32 cellular contexts compared by ENCODE assay signal in genomic region chr4:42452823-42453222, GRCh38. TPM values are rescaled to one million over a fixed set of nuclear protein-coding genes. Genes with fewer than 3 reads are reported as not detected.
DNase-seq lines count a peak whose midpoint lies in the region; ATAC-seq and TF ChIP-seq lines count a peak whose summit lies in the region.
"Had no signal": no experiment of that assay in that cellular context is flagged by ENCODE, and none has a peak within 500 bp of the region (broad histone marks: within the 10 kb centered on the region; RNA-seq: fewer than 3 reads in every experiment).

No MANE protein-coding gene starts in this region.

- H3K79me2 ChIP-seq in hepatocyte, result no peaks in the 10 kb centered on the region

- peak overlapping the region; percentile 5 for H3K4me3 Mint-ChIP-seq in neural crest cell
- no peak overlapping the region for H3K4me3 Mint-ChIP-seq in activated T-helper 17 cell treated with anti-CD3 and anti-CD28 coated beads, Interleukin-2, amount 50 U/mL, for 72 hours
- H3K4me3 Mint-ChIP-seq: activated CD4-positive, alpha-beta T cell treated with anti-CD3 and anti-CD28 coated beads, Interleukin-2, amount 10 ng/mL, durations not matched to agents 7 days and 5 days; activated CD8-positive, alpha-beta memory T cell treated with anti-CD3 and anti-CD28 coated beads, Interleukin-2, amount 10 ng/mL, durations not matched to agents 7 days and 5 days; activated T-cell treated with anti-CD3 and anti-CD28 coated beads, Interleukin-2, amount 50 U/mL, for 72 hours; immature natural killer cell; stimulated activated memory B cell treated with anti-CD40 and anti-IgM and Interleukin-4, amounts not matched to agents 10 μg/mL and 1 μg/mL and 100 μg/mL, for 72 hours; T-helper 2 cell treated with Interferon-gamma antibody and Interleukin-4, amounts not matched to agents 5 μg/mL and 100 μg/mL, for 36 hours had no signal

- ATAC-seq in GM18508 (IDR thresholded peaks at IDR 0.05; ENCODE audit: insufficient read depth, unreplicated experiment) (peak; percentile 58), HG02943 (IDR thresholded peaks at IDR 0.05; ENCODE audit: low read depth, unreplicated experiment) (peak; percentile 70)
- ATAC-seq in activated T-helper 17 cell treated with anti-CD3 and anti-CD28 coated beads, Interleukin-2, amount 50 U/mL, for 72 hours (replicated peaks), result no peak
- ATAC-seq: activated CD8-positive, alpha-beta memory T cell treated with anti-CD3 and anti-CD28 coated beads, Interleukin-2, amount 10 ng/mL, durations not matched to agents 7 days and 5 days; activated T-cell treated with anti-CD3 and anti-CD28 coated beads, Interleukin-2, amount 50 U/mL, for 72 hours; lower lobe of right lung; SK-N-SH treated with all-trans-retinoic acid at 6 μM for 48 hours had no signal

- no peak for TF ChIP-seq POLR2A in prostate gland (IDR thresholded peaks at IDR 0.05)

- WGBS in hepatocyte (ENCODE audit: low lambda C conversion rate, missing lambda C conversion rate), result 50% methylated on average over 3 of the region's 3 CpGs
- 75% methylated on average over 3 of the region's 3 CpGs for WGBS in prostate gland

- H3K27ac ChIP-seq in hepatocyte (peak overlapping the region; percentile 25), prostate gland (no peak overlapping the region)
- H3K27ac ChIP-seq: BLaER1 treated with 17β-estradiol and CSF1 and Interleukin-3, amounts not matched to agents 10 nM and 100 nM; colonic mucosa; esophagus muscularis mucosa; HL-60; lower lobe of right lung; neutrophil had no signal

- H3K9me2 ChIP-seq in hepatocyte (replicated peaks; ENCODE audit: insufficient read depth), result no peaks in the 10 kb centered on the region

- DNase-seq in hepatocyte (ENCODE audit: low spot score) (no peak), neural crest cell (ENCODE audit: low read depth, low spot score) (peak; percentile 11), activated gamma-delta T cell (lab: John Stamatoyannopoulos, UW) (no peak), 8988T (no peak), prostate gland (ENCODE audit: low spot score) (no peak)
- DNase-seq: activated CD4-positive, alpha-beta T cell treated with anti-CD3 and anti-CD28 coated beads, Interleukin-2, amount 10 ng/mL, durations not matched to agents 7 days and 5 days; activated CD8-positive, alpha-beta memory T cell treated with anti-CD3 and anti-CD28 coated beads, Interleukin-2, amount 10 ng/mL, durations not matched to agents 7 days and 5 days; activated naive CD4-positive, alpha-beta T cell treated with anti-CD3 and anti-CD28 coated beads, Interleukin-2, amount 50 U/mL, for 16 hours; activated T-cell treated with anti-CD3 and anti-CD28 coated beads, Interleukin-2, amount 50 U/mL, for 72 hours; amygdala; Caco-2; colonic mucosa; foreskin melanocyte; immature natural killer cell; IMR-90; lower lobe of right lung; NCI-H1048; NCI-H1694 treated with DMSO at 0.1 percent for 48 hours; NCI-H526 treated with DMSO at 0.1 percent for 48 hours; stimulated activated CD4-positive, alpha-beta T cell treated with anti-CD3 and anti-CD28 coated beads, Interleukin-4, amount 100 ng/mL, for 1 hour had no signal

- H3K4me2 ChIP-seq in hepatocyte, result peak overlapping the region; percentile 44
- H3K4me2 ChIP-seq: BLaER1 treated with 17β-estradiol and CSF1 and Interleukin-3, amounts not matched to agents 10 nM and 100 nM had no signal

- H3K4me3 ChIP-seq in hepatocyte (no peak overlapping the region), prostate gland (no peak overlapping the region)
- H3K4me3 ChIP-seq: BLaER1 treated with 17β-estradiol and CSF1 and Interleukin-3, amounts not matched to agents 10 nM and 100 nM; colonic mucosa; esophagus muscularis mucosa; lower lobe of right lung had no signal

- H2AFZ ChIP-seq in hepatocyte, result no peak overlapping the region

- intact Hi-C loops in prostate gland (cut with DNase I), result no loop called here

- H3K27ac Mint-ChIP-seq in neural crest cell (ENCODE audit: unreplicated experiment), result peak overlapping the region; percentile 13
- H3K27ac Mint-ChIP-seq in activated T-helper 17 cell treated with anti-CD3 and anti-CD28 coated beads, Interleukin-2, amount 50 U/mL, for 72 hours, result no peak overlapping the region
- H3K27ac Mint-ChIP-seq: activated CD4-positive, alpha-beta T cell treated with anti-CD3 and anti-CD28 coated beads, Interleukin-2, amount 10 ng/mL, durations not matched to agents 7 days and 5 days; activated CD8-positive, alpha-beta memory T cell treated with anti-CD3 and anti-CD28 coated beads, Interleukin-2, amount 10 ng/mL, durations not matched to agents 7 days and 5 days; activated T-cell treated with anti-CD3 and anti-CD28 coated beads, Interleukin-2, amount 50 U/mL, for 72 hours; stimulated activated memory B cell treated with anti-CD40 and anti-IgM and Interleukin-4, amounts not matched to agents 10 μg/mL and 1 μg/mL and 100 μg/mL, for 72 hours; T-helper 2 cell treated with Interferon-gamma antibody and Interleukin-4, amounts not matched to agents 5 μg/mL and 100 μg/mL, for 36 hours had no signal

- peaks cover 5% of the 10 kb centered on the region for H3K36me3 Mint-ChIP-seq in neural crest cell (ENCODE audit: low read depth)
- peaks cover 61% of the 10 kb centered on the region for H3K36me3 Mint-ChIP-seq in activated T-helper 17 cell treated with anti-CD3 and anti-CD28 coated beads, Interleukin-2, amount 50 U/mL, for 72 hours (ENCODE audit: low read depth)

- no peaks in the 10 kb centered on the region for H3K27me3 Mint-ChIP-seq in neural crest cell (ENCODE audit: low read depth)
- no peaks in the 10 kb centered on the region for H3K27me3 Mint-ChIP-seq in activated T-helper 17 cell treated with anti-CD3 and anti-CD28 coated beads, Interleukin-2, amount 50 U/mL, for 72 hours
- H3K27me3 Mint-ChIP-seq: activated CD4-positive, alpha-beta T cell treated with anti-CD3 and anti-CD28 coated beads, Interleukin-2, amount 10 ng/mL, durations not matched to agents 7 days and 5 days; activated CD8-positive, alpha-beta memory T cell treated with anti-CD3 and anti-CD28 coated beads, Interleukin-2, amount 10 ng/mL, durations not matched to agents 7 days and 5 days; stimulated activated memory B cell treated with anti-CD40 and anti-IgM and Interleukin-4, amounts not matched to agents 10 μg/mL and 1 μg/mL and 100 μg/mL, for 72 hours had no signal

- H3K36me3 ChIP-seq in hepatocyte (replicated peaks; ENCODE audit: insufficient read depth, low read depth) (no peaks in the 10 kb centered on the region), prostate gland (no peaks in the 10 kb centered on the region)
- H3K36me3 ChIP-seq: colonic mucosa had no signal

- TF ChIP-seq CTCF in hepatocyte (IDR thresholded peaks at IDR 0.05; ENCODE audit: poor library complexity), result no peak
- no peak for TF ChIP-seq CTCF in neural crest cell (conservative IDR thresholded peaks at IDR 0.05)
- no peak for TF ChIP-seq CTCF in prostate gland (IDR thresholded peaks at IDR 0.05)

- H3K4me1 Mint-ChIP-seq in neural crest cell, result peaks cover 65% of the 10 kb centered on the region
- H3K4me1 Mint-ChIP-seq in activated T-helper 17 cell treated with anti-CD3 and anti-CD28 coated beads, Interleukin-2, amount 50 U/mL, for 72 hours, result no peaks in the 10 kb centered on the region
- H3K4me1 Mint-ChIP-seq: activated CD4-positive, alpha-beta T cell treated with anti-CD3 and anti-CD28 coated beads, Interleukin-2, amount 10 ng/mL, durations not matched to agents 7 days and 5 days; activated CD8-positive, alpha-beta memory T cell treated with anti-CD3 and anti-CD28 coated beads, Interleukin-2, amount 10 ng/mL, durations not matched to agents 7 days and 5 days; stimulated activated memory B cell treated with anti-CD40 and anti-IgM and Interleukin-4, amounts not matched to agents 10 μg/mL and 1 μg/mL and 100 μg/mL, for 72 hours had no signal

- H4K20me1 ChIP-seq in hepatocyte (ENCODE audit: insufficient read depth, poor library complexity, severe bottlenecking), result no peaks in the 10 kb centered on the region
- H4K20me1 ChIP-seq: BLaER1 treated with 17β-estradiol and CSF1 and Interleukin-3, amounts not matched to agents 10 nM and 100 nM had no signal

- H3K9me3 ChIP-seq in hepatocyte (ENCODE audit: low read depth) (no peaks in the 10 kb centered on the region), prostate gland (no peaks in the 10 kb centered on the region)
- H3K9me3 ChIP-seq: Caco-2, colonic mucosa, esophagus muscularis mucosa, lower lobe of right lung, neutrophil had no signal

- H3K9me3 Mint-ChIP-seq in neural crest cell, result no peaks in the 10 kb centered on the region
- no peaks in the 10 kb centered on the region for H3K9me3 Mint-ChIP-seq in activated T-helper 17 cell treated with anti-CD3 and anti-CD28 coated beads, Interleukin-2, amount 50 U/mL, for 72 hours
- H3K9me3 Mint-ChIP-seq: activated CD4-positive, alpha-beta T cell treated with anti-CD3 and anti-CD28 coated beads, Interleukin-2, amount 10 ng/mL, durations not matched to agents 7 days and 5 days; activated T-cell treated with anti-CD3 and anti-CD28 coated beads, Interleukin-2, amount 50 U/mL, for 72 hours; immature natural killer cell; stimulated activated memory B cell treated with anti-CD40 and anti-IgM and Interleukin-4, amounts not matched to agents 10 μg/mL and 1 μg/mL and 100 μg/mL, for 72 hours; T-helper 2 cell treated with Interferon-gamma antibody and Interleukin-4, amounts not matched to agents 5 μg/mL and 100 μg/mL, for 36 hours had no signal

- H3K4me1 ChIP-seq in hepatocyte (ENCODE audit: insufficient read depth), result peaks cover 16% of the 10 kb centered on the region
- H3K4me1 ChIP-seq in prostate gland (replicated peaks), result no peaks in the 10 kb centered on the region
- H3K4me1 ChIP-seq: BLaER1 treated with 17β-estradiol and CSF1 and Interleukin-3, amounts not matched to agents 10 nM and 100 nM; Caco-2; colonic mucosa; esophagus muscularis mucosa; lower lobe of right lung had no signal

- H3K27me3 ChIP-seq in hepatocyte (no peaks in the 10 kb centered on the region), prostate gland (replicated peaks; ENCODE audit: insufficient read depth) (no peaks in the 10 kb centered on the region)
- H3K27me3 ChIP-seq: BLaER1 treated with 17β-estradiol and CSF1 and Interleukin-3, amounts not matched to agents 10 nM and 100 nM; colonic mucosa; esophagus muscularis mucosa; neutrophil had no signal

RNA-seq across cellular contexts. Expression of gene SHISA3, which starts 55.5 kb away (rescaled TPM):
- 0.17 and 1.5 TPM in 2 replicates for total RNA-seq in hepatocyte
- not detected in 2 replicates for polyA plus RNA-seq in hepatocyte
- total RNA-seq in neural crest cell, result 24.2 and 25.4 TPM in 2 replicates
- total RNA-seq in activated T-helper 17 cell treated with anti-CD3 and anti-CD28 coated beads, Interleukin-2, amount 50 U/mL, for 72 hours, result not detected
- total RNA-seq in prostate gland, result under 1 TPM in 1 of 2 donors, not detected in 1; 0.36 TPM
- total RNA-seq: bronchial epithelial cell, Caco-2, temporal lobe had no signal

Comparison
In these comparisons a context has a peak if more than half of its experiments do, and no peak if none do; other contexts are left out.
1. RNA of gene SHISA3, which starts 55.5 kb away (total RNA-seq): 24.2 to 25.4 TPM in neural crest cell; 0.36 TPM in prostate gland, 0.17 to 1.5 TPM in hepatocyte and not detected in activated T-helper 17 cell treated with anti-CD3 and anti-CD28 coated beads, Interleukin-2, amount 50 U/mL, for 72 hours; every median in the first group is over 10 times any median in the second.